In the genomic region with DNA sequence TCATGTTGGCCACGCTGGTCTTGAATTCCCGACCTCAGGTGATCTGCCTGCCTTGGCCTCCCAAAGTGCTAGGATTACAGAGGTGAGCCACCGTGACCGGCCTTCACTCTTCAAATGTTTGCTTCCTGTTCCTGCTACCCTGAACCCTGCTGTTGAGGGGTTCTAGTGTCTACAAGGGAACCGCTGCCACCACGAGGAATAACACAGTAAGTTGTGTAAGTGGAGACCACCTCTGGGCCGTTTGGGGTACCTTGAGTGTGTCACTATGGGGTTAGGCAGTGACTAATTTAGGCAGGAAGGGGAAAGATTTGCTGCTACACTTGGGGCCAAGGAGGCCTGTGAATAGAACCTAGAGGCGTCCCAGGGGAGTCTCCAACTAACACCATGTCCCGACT, we compare ENCODE assay signal across 8 cellular contexts. TPM values are rescaled to one million over a fixed set of nuclear protein-coding genes. Genes with fewer than 3 reads are reported as not detected.
A peak's percentile ranks its signal among the peaks of the same experiment; 100 is the strongest.
DNase-seq lines count a peak whose midpoint lies in the region; ATAC-seq and TF ChIP-seq lines count a peak whose summit lies in the region.

No MANE protein-coding gene starts in this region.

- intact Hi-C loops in left ventricle myocardium superior (cut with micrococcal nuclease) (no loop called here), uterus (cut with DNase I; ENCODE audit: low total_unique reads) (no loop called here)

- TF ChIP-seq POLR2A in uterus (IDR thresholded peaks at IDR 0.05): no peak

- 63 to 69% methylated on average over 6 to 8 of the region's 9 CpGs for WGBS in mesodermal cell (ENCODE audit: insufficient coverage in 2 of 2), 2 experiments

- no peak for ATAC-seq in left ventricle myocardium superior
- ATAC-seq in GM21737 (IDR thresholded peaks at IDR 0.05; ENCODE audit: unreplicated experiment): no peak

- peak overlapping the region; percentile 56 for H3K4me3 ChIP-seq in cardiac muscle cell
- peak overlapping the region; percentile 41 for H3K4me3 ChIP-seq in mesodermal cell (ENCODE audit: extremely low read depth, insufficient read depth, low read length, poor library complexity, severe bottlenecking)
- H3K4me3 ChIP-seq in uterus: peak overlapping the region in 1 of 2 donors; percentile 92

- H3K27me3 ChIP-seq in cardiac muscle cell: no peaks in the 10 kb centered on the region
- H3K27me3 ChIP-seq in uterus: no peaks in the 10 kb centered on the region

- H3K4me1 ChIP-seq in cardiac muscle cell (ENCODE audit: low read depth) (no peaks in the 10 kb centered on the region), mesodermal cell (ENCODE audit: control insufficient read depth, insufficient read depth, low read length, poor library complexity, severe bottlenecking) (peaks cover 11% of the 10 kb centered on the region), uterus (no peaks in the 10 kb centered on the region)

- DNase-seq in cardiac muscle cell (ENCODE audit: low read depth in 1 of 2, low spot score in 1 of 2): no peak
- DNase-seq in left ventricle myocardium superior: no peak
- peak in 4 of 61 donors; percentile 37 to 49 (median 45) for DNase-seq in caudate nucleus (lab: John Stamatoyannopoulos, UW)
- DNase-seq in uterus: no peak
- no peak for DNase-seq in HuH-7.5 (ENCODE audit: low spot score)
- DNase-seq in CD1c-positive myeloid dendritic cell (ENCODE audit: extremely low spot score): no peak

- H3K27ac ChIP-seq in cardiac muscle cell (peak overlapping the region; percentile 91), caudate nucleus (ENCODE audit: low read depth, low read length) (peak overlapping the region; percentile 100), mesodermal cell (ENCODE audit: low read depth, low read length, severe bottlenecking) (peak overlapping the region; percentile 100), uterus (peak overlapping the region; percentile 86 to 99)

- TF ChIP-seq CTCF in cardiac muscle cell (IDR thresholded peaks at IDR 0.05; ENCODE audit: low read depth, low read length): no peak
- TF ChIP-seq CTCF in uterus (IDR thresholded peaks at IDR 0.05): no peak

- H3K9me3 ChIP-seq in cardiac muscle cell (ENCODE audit: low read depth) (no peaks in the 10 kb centered on the region), mesodermal cell (ENCODE audit: control insufficient read depth, low read length) (no peaks in the 10 kb centered on the region), uterus (no peaks in the 10 kb centered on the region)

- H3K36me3 ChIP-seq in cardiac muscle cell: no peaks in the 10 kb centered on the region
- peaks cover 2% of the 10 kb centered on the region for H3K36me3 ChIP-seq in mesodermal cell (ENCODE audit: control insufficient read depth, insufficient read depth, low read length)
- H3K36me3 ChIP-seq in uterus: no peaks in the 10 kb centered on the region

RNA-seq across cellular contexts. Expression of gene MYADM, which starts 2.2 kb away (rescaled TPM):
- 115 and 150 TPM in 2 replicates for total RNA-seq in cardiac muscle cell
- polyA plus RNA-seq in cardiac muscle cell: 166 and 183 TPM in 2 replicates
- 112 TPM for total RNA-seq in left ventricle myocardium superior
- polyA plus RNA-seq in mesodermal cell (2013, experiment 1 of 2): 78.4 TPM
- 65.5 TPM for polyA plus RNA-seq in mesodermal cell (2013, experiment 2 of 2)
- total RNA-seq in uterus: 100 to 1,000 TPM in 1 of 4 donors, 10 to 100 TPM in 3; 22.7 to 386 (median 77.4) TPM

RNA-seq across cellular contexts. Expression of gene PRKCG, which starts 16.5 kb away (rescaled TPM):
- total RNA-seq in cardiac muscle cell (0.63 and 4.3 TPM in 2 replicates), left ventricle myocardium superior (not detected), uterus (under 1 TPM in 1 of 4 donors, not detected in 3; 0.69 TPM)
- polyA plus RNA-seq in cardiac muscle cell: 3.2 and 4.2 TPM in 2 replicates
- 1.5 TPM for polyA plus RNA-seq in mesodermal cell (2013, experiment 1 of 2)
- polyA plus RNA-seq in mesodermal cell (2013, experiment 2 of 2): 0.71 TPM

RNA-seq across cellular contexts. Expression of gene NLRP12, which starts 41.4 kb away (rescaled TPM):
- total RNA-seq in cardiac muscle cell: 0.21 TPM in 1 of 2 replicates, not detected in the other
- not detected in 2 replicates for polyA plus RNA-seq in cardiac muscle cell
- 0.22 TPM for total RNA-seq in left ventricle myocardium superior
- 0.11 TPM for polyA plus RNA-seq in mesodermal cell (2013, experiment 1 of 2)
- polyA plus RNA-seq in mesodermal cell (2013, experiment 2 of 2): not detected
- total RNA-seq in uterus: under 1 TPM in 3 of 4 donors, not detected in 1; 0.34 to 0.90 (median 0.59) TPM

RNA-seq across cellular contexts. Expression of gene CACNG7, which starts 43.6 kb away (rescaled TPM):
- total RNA-seq in cardiac muscle cell (0.60 and 1.9 TPM in 2 replicates), left ventricle myocardium superior (not detected), uterus (1 to 10 TPM in 1 of 4 donors, not detected in 3; 1.0 TPM)
- polyA plus RNA-seq in cardiac muscle cell: 0.11 and 0.19 TPM in 2 replicates
- 60.5 TPM for polyA plus RNA-seq in mesodermal cell (2013, experiment 1 of 2)
- 35.9 TPM for polyA plus RNA-seq in mesodermal cell (2013, experiment 2 of 2)
